Comparison of ENCODE assay signal across 11 cellular contexts in genomic region chr2:127217470-127218325, GRCh38. TPM values are rescaled to one million over a fixed set of nuclear protein-coding genes. Genes with fewer than 3 reads are reported as not detected.
DNase-seq lines count a peak whose midpoint lies in the region; ATAC-seq, FAIRE-seq and TF ChIP-seq lines count a peak whose summit lies in the region.
"Had no signal": no experiment of that assay in that cellular context is flagged by ENCODE, and none has a peak within 500 bp of the region (broad histone marks: within the 10 kb centered on the region; RNA-seq: fewer than 3 reads in every experiment).

No MANE protein-coding gene starts in this region.

- H3K36me3 ChIP-seq in MG63 (no peaks in the 10 kb centered on the region), H1 (ENCODE audit: control insufficient read depth in 2 of 4, insufficient read depth in 4 of 4, low read length in 3 of 4) (no peaks in the 10 kb centered on the region), neuronal stem cell (replicated peaks in 1 of 2; ENCODE audit: control insufficient read depth in 2 of 2, insufficient read depth in 2 of 2, low read length in 2 of 2) (no peaks in the 10 kb centered on the region)
- H3K36me3 ChIP-seq: pancreas had no signal

- WGBS in H1 (ENCODE audit: extremely low coverage in 1 of 2, insufficient coverage in 1 of 2, insufficient read length in 1 of 2, insufficient replicate concordance in 2 of 2, low coverage in 1 of 2, low lambda C conversion rate in 2 of 2, missing lambda C conversion rate in 1 of 2), 2 experiments, result 50% methylated on average over 14 of the region's 14 CpGs; no CpG with 5 or more reads in 1 of the 2 experiments
- no CpG with 5 or more reads among the region's 14 CpGs for WGBS in neuronal stem cell (ENCODE audit: extremely low coverage in 2 of 2, insufficient read length in 2 of 2, insufficient replicate concordance in 1 of 2), 2 donors

- no peak for TF ChIP-seq CTCF in H1 (IDR thresholded peaks at IDR 0.05; ENCODE audit: control extremely low read depth in 1 of 3, insufficient read depth in 1 of 3, low read depth in 1 of 3, low read length in 3 of 3)

- H3K4me1 ChIP-seq in H1 (replicated peaks in 1 of 4; ENCODE audit: control insufficient read depth in 3 of 4, insufficient read depth in 4 of 4, low read length in 3 of 4), result peaks cover 0 to 7% (median 4%) of the 10 kb centered on the region in 4 experiments; a peak in 5 of 7 replicates
- H3K4me1 ChIP-seq in neuronal stem cell (ENCODE audit: control insufficient read depth in 2 of 2, insufficient read depth in 1 of 2, low read depth in 1 of 2, low read length in 2 of 2), result peaks cover 3 to 5% of the 10 kb centered on the region in 2 donors

- CTCF ChIA-PET in H1 (lab: Charles Lee; ENCODE audit: partially characterized antibody), result interaction anchor here (0.7 to 2.6 kb wide), 6 partner anchors 9 to 165 kb away, joined by 3 to 13 read pairs (median 4); no protein-coding TSS in a partner anchor

- no peak overlapping the region for H4K5ac ChIP-seq in H1 (ENCODE audit: insufficient read length, low read depth, low read length)

- no peak overlapping the region for H2AK5ac ChIP-seq in H1 (ENCODE audit: low read depth, low read length)
- no peak overlapping the region for H2AK5ac ChIP-seq in neuronal stem cell (ENCODE audit: low read depth, low read length)

- no peak overlapping the region for H3K23ac ChIP-seq in H1 (ENCODE audit: insufficient read length)
- no peak overlapping the region for H3K23ac ChIP-seq in neuronal stem cell (ENCODE audit: low read depth, low read length, poor library complexity)

- H2BK15ac ChIP-seq in H1 (ENCODE audit: low read length), result peak overlapping the region; percentile 95
- H2BK15ac ChIP-seq in neuronal stem cell (ENCODE audit: low read length), result no peak overlapping the region

- no peak for TF ChIP-seq POLR2A in H1 (IDR thresholded peaks at IDR 0.05; ENCODE audit: control extremely low read depth in 1 of 2, low read depth in 2 of 2, low read length in 2 of 2)

- H2AFZ ChIP-seq in H1 (ENCODE audit: low read length), result no peak overlapping the region
- H2AFZ ChIP-seq in neuronal stem cell (ENCODE audit: low read length), result no peak overlapping the region

- peaks cover 20% of the 10 kb centered on the region for H3K23me2 ChIP-seq in H1 (ENCODE audit: low read depth, low read length)

- 0 out of 4 replicates have a peak, but pooled peaks cover 0 to 4% of the 10 kb centered on the region in 2 experiments for H3K79me2 ChIP-seq in H1 (ENCODE audit: control insufficient read depth in 1 of 2, insufficient read depth in 2 of 2, low read length in 2 of 2)

- H2BK20ac ChIP-seq in H1 (ENCODE audit: low read length), result peak overlapping the region; percentile 13; the same call in 1 of the 2 replicates

- H2BK12ac ChIP-seq in H1 (ENCODE audit: low read depth, low read length) (no peak overlapping the region), neuronal stem cell (ENCODE audit: low read length) (no peak overlapping the region)

- H4K91ac ChIP-seq in H1 (replicated peaks; ENCODE audit: insufficient read length, low read length) (no peak overlapping the region), neuronal stem cell (ENCODE audit: low read depth, low read length, poor library complexity) (no peak overlapping the region)

- H3K79me1 ChIP-seq in H1 (ENCODE audit: low read depth, low read length) (no peaks in the 10 kb centered on the region), neuronal stem cell (ENCODE audit: low read depth, low read length) (no peaks in the 10 kb centered on the region)

- peak overlapping the region; percentile 6 for H3K4ac ChIP-seq in H1 (replicated peaks; ENCODE audit: insufficient read length, low read depth, low read length)
- H3K4ac ChIP-seq in neuronal stem cell (ENCODE audit: low read length), result no peak overlapping the region

- FAIRE-seq in H1 (lab: Jason Lieb, UNC), result no peak
- FAIRE-seq: pancreas had no signal

- TF ChIP-seq EP300 in H1 (IDR thresholded peaks at IDR 0.05; ENCODE audit: borderline replicate concordance in 1 of 2, low read depth in 2 of 2, low read length in 2 of 2), result no peak

- peaks cover 3% of the 10 kb centered on the region for H3K27me3 ChIP-seq in MG63
- H3K27me3 ChIP-seq in H1 (replicated peaks in 1 of 4; ENCODE audit: control insufficient read depth in 3 of 4, extremely low read depth in 1 of 4, insufficient read depth in 3 of 4, low read length in 3 of 4), result peaks cover 0 to 17% (median 8%) of the 10 kb centered on the region in 4 experiments; a peak in 5 of 7 replicates
- no peaks in the 10 kb centered on the region for H3K27me3 ChIP-seq in neuronal stem cell (ENCODE audit: control insufficient read depth in 3 of 3, insufficient read depth in 3 of 3, low read depth in 1 of 3, low read length in 3 of 3)

- H4K8ac ChIP-seq in H1 (ENCODE audit: extremely low read depth, insufficient read depth, low read length) (no peak overlapping the region), neuronal stem cell (ENCODE audit: low read depth, low read length) (no peak overlapping the region)

- H3K14ac ChIP-seq in H1 (ENCODE audit: insufficient read length), result no peak overlapping the region
- H3K14ac ChIP-seq in neuronal stem cell (ENCODE audit: low read length), result no peak overlapping the region

- H3K4me2 ChIP-seq in H1 (ENCODE audit: insufficient read depth in 1 of 2, low read depth in 2 of 2, low read length in 2 of 2) (peak overlapping the region; percentile 96 to 98), neuronal stem cell (ENCODE audit: insufficient read depth, low read length, poor library complexity, severe bottlenecking) (peak overlapping the region; percentile 23)

- H3K56ac ChIP-seq in H1 (replicated peaks; ENCODE audit: insufficient read length, low read depth, low read length), result no peak overlapping the region

- TF ChIP-seq RAD21 in H1 (IDR thresholded peaks at IDR 0.05 in 1 of 2, conservative IDR thresholded peaks at IDR 0.05 in 1 of 2; ENCODE audit: low read depth in 2 of 2, low read length in 2 of 2), result no peak

- H3K27ac ChIP-seq in H1 (ENCODE audit: low read depth, low read length), result no peak overlapping the region
- no peak overlapping the region for H3K27ac ChIP-seq in neuronal stem cell (replicated peaks; ENCODE audit: low read length)
- H3K27ac ChIP-seq: pancreas had no signal

- H2BK5ac ChIP-seq in H1 (ENCODE audit: low read depth, low read length) (no peak overlapping the region), neuronal stem cell (ENCODE audit: low read length) (no peak overlapping the region)

- ATAC-seq in GM18868 (IDR thresholded peaks at IDR 0.05; ENCODE audit: unreplicated experiment) (no peak), HG02938 (IDR thresholded peaks at IDR 0.05; ENCODE audit: unreplicated experiment) (no peak)

- no peaks in the 10 kb centered on the region for H4K20me1 ChIP-seq in H1 (replicated peaks in 1 of 2; ENCODE audit: control insufficient read depth in 1 of 2, insufficient read depth in 2 of 2, low read length in 2 of 2)

- H3K18ac ChIP-seq in H1 (ENCODE audit: extremely low read depth, low read length), result peak overlapping the region; percentile 19; the same call in 1 of the 2 replicates
- no peak overlapping the region for H3K18ac ChIP-seq in neuronal stem cell (ENCODE audit: low read length)

- H3K4me3 ChIP-seq in MG63, result no peak overlapping the region
- peak overlapping the region in 3 of 4 experiments; percentile 7 to 97 (median 53); a peak in 3 of 8 replicates for H3K4me3 ChIP-seq in H1 (ENCODE audit: extremely low read depth in 1 of 4, insufficient read depth in 2 of 4, low read depth in 3 of 4, low read length in 4 of 4)
- no peak overlapping the region for H3K4me3 ChIP-seq in neuronal stem cell (ENCODE audit: low read length in 2 of 2)

- DNase-seq in EL (peak; percentile 80), MG63 (peak; percentile 72), H1 (ENCODE audit: low read depth in 1 of 2, low spot score in 2 of 2) (no peak), neuronal stem cell (ENCODE audit: low spot score) (no peak), SHP77 (lab: John Stamatoyannopoulos, UW) (no peak), epidermal melanocyte (ENCODE audit: insufficient read length, low spot score) (no peak)
- DNase-seq: amygdala, NCI-H2171 treated with DMSO at 0.1 percent for 48 hours had no signal

- no peak overlapping the region for H2BK120ac ChIP-seq in H1 (replicated peaks; ENCODE audit: low read depth, low read length)
- H2BK120ac ChIP-seq in neuronal stem cell (ENCODE audit: low read depth, low read length), result no peak overlapping the region

- H3K9ac ChIP-seq in H1 (replicated peaks in 1 of 4; ENCODE audit: extremely low read depth in 1 of 4, low read depth in 3 of 4, low read length in 3 of 4) (no peak overlapping the region), neuronal stem cell (ENCODE audit: low read depth, low read length, poor library complexity) (no peak overlapping the region)

- POLR2A ChIA-PET in H1 (lab: Charles Lee; ENCODE audit: partially characterized antibody), result interaction anchor here (0.7 to 1.5 kb wide), 3 partner anchors 9 to 234 kb away, joined by 3 to 4 read pairs (median 3); no protein-coding TSS in a partner anchor

- H3K9me3 ChIP-seq in MG63 (peaks cover 3% of the 10 kb centered on the region; the same call in 1 of the 2 replicates), H1 (ENCODE audit: insufficient read depth in 2 of 2, low read depth in 1 of 2, low read length in 1 of 2) (no peaks in the 10 kb centered on the region), neuronal stem cell (replicated peaks in 1 of 2; ENCODE audit: control insufficient read depth in 2 of 2, insufficient read depth in 1 of 2, low read depth in 1 of 2, low read length in 2 of 2) (peaks cover 0 to 6% of the 10 kb centered on the region in 2 donors)
- H3K9me3 ChIP-seq: pancreas had no signal

TF ChIP-seq in H1, 55 proteins besides CTCF, POLR2A, EP300 and RAD21 (continues in another document):
- TF ChIP-seq, protein P1, sequence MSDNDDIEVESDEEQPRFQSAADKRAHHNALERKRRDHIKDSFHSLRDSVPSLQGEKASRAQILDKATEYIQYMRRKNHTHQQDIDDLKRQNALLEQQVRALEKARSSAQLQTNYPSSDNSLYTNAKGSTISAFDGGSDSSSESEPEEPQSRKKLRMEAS (IDR thresholded peaks at IDR 0.05), result 0 out of 2 replicates have a peak, but pooled peaks have one; percentile 7
- TF ChIP-seq POLR2AphosphoS5 (IDR thresholded peaks at IDR 0.05; ENCODE audit: low read depth, low read length), result no peak
- no peak for TF ChIP-seq CEBPB (IDR thresholded peaks at IDR 0.05; ENCODE audit: low read depth, low read length)

RNA-seq across cellular contexts. Expression of gene CYP27C1, which starts 2.4 kb away (rescaled TPM):
- not detected in 2 replicates for total RNA-seq in MG63 (2014; rRNA removed; shearing (Covaris generic); ENCODE audit: low replicate concordance)
- 2.8 and 3.2 TPM in 2 replicates for total RNA-seq in H1 (2021; fragmentation: NEBNext Ultra II Directional; extraction: Animal tissue kit (Norgen Biotek cat#: 25700))
- polyA plus RNA-seq in H1 (2011; rRNA removed), result 1.3 and 1.4 TPM in 2 replicates
- polyA plus RNA-seq in H1 (2011; cell fraction: cytosol; rRNA removed), result 1.8 TPM
- 3.6 TPM for polyA plus RNA-seq in H1 (2011; cell fraction: nucleus; rRNA removed)
- polyA plus RNA-seq in H1 (2012, experiment 1 of 2), result 3.2 to 3.8 TPM (median 3.5 TPM) in 4 replicates
- 1.5 TPM for polyA plus RNA-seq in H1 (2012, experiment 2 of 2)
- polyA plus RNA-seq in H1 (2013, experiment 1 of 2), result 1.5 TPM
- polyA plus RNA-seq in H1 (2013, experiment 2 of 2), result 1.2 TPM
- 1.4 and 2.8 TPM in 2 replicates for polyA minus RNA-seq in H1 (2011; rRNA and poly(A)+ RNA removed)
- 1.1 TPM for polyA minus RNA-seq in H1 (2011; cell fraction: cytosol; rRNA and poly(A)+ RNA removed)
- polyA minus RNA-seq in H1 (2011; cell fraction: nucleus; rRNA and poly(A)+ RNA removed), result 1.1 TPM
- 3.7 TPM for polyA plus RNA-seq in neuronal stem cell (2013, experiment 1 of 2)
- 4.0 TPM for polyA plus RNA-seq in neuronal stem cell (2013, experiment 2 of 2)

Comparison
In these comparisons a context has a peak if more than half of its experiments do, and no peak if none do; other contexts are left out.
1. DNase-seq: peak in EL (single experiment) and MG63 (single experiment); none in H1 (0 of 2), neuronal stem cell (single experiment), SHP77 (0 of 2) and epidermal melanocyte (single experiment).
2. H3K4me3 ChIP-seq: peak in H1 (3 of 4); none in MG63 (single experiment) and neuronal stem cell (0 of 2).